1 cellular context compared by ENCODE assay signal in genomic region chr19:18282021-18282787, GRCh38.
TF ChIP-seq lines count a peak whose summit lies in the region.

No MANE protein-coding gene starts in this region.

TF ChIP-seq in GM12878, 131 proteins besides CTCF, POLR2A, EP300 and RAD21 (continues in another document):
- TF ChIP-seq TCF12 (IDR thresholded peaks at IDR 0.05; ENCODE audit: low read depth, low read length) (no peak), ZNF207 (IDR thresholded peaks at IDR 0.05; ENCODE audit: borderline replicate concordance) (no peak), MAX (IDR thresholded peaks at IDR 0.05; ENCODE audit: low read depth, low read length) (no peak; the same call in 1 of the 2 replicates), JUNB (IDR thresholded peaks at IDR 0.05) (no peak), SP1 (IDR thresholded peaks at IDR 0.05; ENCODE audit: low read depth, low read length) (no peak), HDGF (IDR thresholded peaks at IDR 0.05) (peak; percentile 70; the same call in 1 of the 2 replicates), NRF1 (conservative IDR thresholded peaks at IDR 0.05; ENCODE audit: low read depth, low read length) (no peak), RBBP5 (conservative IDR thresholded peaks at IDR 0.05) (no peak), RCOR1 (conservative IDR thresholded peaks at IDR 0.05; ENCODE audit: low read depth, low read length) (no peak), ZBTB11 (CRISPR knock-in tag; IDR thresholded peaks at IDR 0.05) (no peak), ETV6 (conservative IDR thresholded peaks at IDR 0.05 in 1 of 2, IDR thresholded peaks at IDR 0.05 in 1 of 2; ENCODE audit: borderline replicate concordance in 1 of 2, low read depth in 1 of 2) (no peak), ZBTB33 (IDR thresholded peaks at IDR 0.05) (no peak), NKRF (conservative IDR thresholded peaks at IDR 0.05) (no peak), ZNF622 (IDR thresholded peaks at IDR 0.05) (no peak), MTA3 (IDR thresholded peaks at IDR 0.05; ENCODE audit: borderline replicate concordance, low read length) (no peak), CBX5 (IDR thresholded peaks at IDR 0.05; ENCODE audit: low read depth) (no peak), SMC3 (IDR thresholded peaks at IDR 0.05; ENCODE audit: borderline replicate concordance, low read length) (peak; percentile 17; the same call in 1 of the 2 replicates), POU2F2 (IDR thresholded peaks at IDR 0.05; ENCODE audit: borderline replicate concordance, low read depth, low read length) (peak; percentile 15; the same call in 2 of the 3 replicates), WRNIP1 (IDR thresholded peaks at IDR 0.05; ENCODE audit: borderline replicate concordance, low read depth, low read length) (no peak), MEF2A (IDR thresholded peaks at IDR 0.05; ENCODE audit: insufficient read depth, low read depth, low read length) (no peak), SUZ12 (IDR thresholded peaks at IDR 0.05; ENCODE audit: unreplicated experiment) (no peak), LARP7 (IDR thresholded peaks at IDR 0.05) (no peak; the same call in 1 of the 2 replicates), MXI1 (IDR thresholded peaks at IDR 0.05; ENCODE audit: low read depth, low read length) (no peak), CEBPB (IDR thresholded peaks at IDR 0.05; ENCODE audit: borderline replicate concordance in 1 of 2, low read depth in 2 of 2, low read length in 2 of 2) (no peak), ZNF687 (IDR thresholded peaks at IDR 0.05) (no peak), CREB1 (IDR thresholded peaks at IDR 0.05; ENCODE audit: low read depth) (no peak), STAT3 (IDR thresholded peaks at IDR 0.05; ENCODE audit: low read depth, low read length) (no peak), IRF4 (IDR thresholded peaks at IDR 0.05; ENCODE audit: low read depth, low read length) (no peak), SMAD1 (IDR thresholded peaks at IDR 0.05; ENCODE audit: low read depth, partially characterized antibody) (peak; percentile 62), NR2C1 (IDR thresholded peaks at IDR 0.05) (no peak), E4F1 (IDR thresholded peaks at IDR 0.05; ENCODE audit: borderline replicate concordance, partially characterized antibody) (peak; percentile 19), USF2 (IDR thresholded peaks at IDR 0.05; ENCODE audit: borderline replicate concordance, low read depth, low read length) (no peak), ATF3 (IDR thresholded peaks at IDR 0.05; ENCODE audit: borderline replicate concordance, extremely low read depth, low read depth, low read length) (no peak), REST (IDR thresholded peaks at IDR 0.05; ENCODE audit: low read depth, low read length) (no peak)
